Comparison of ENCODE assay signal across 1 cellular context in genomic region chr15:72770673-72771328, GRCh38.
TF ChIP-seq lines count a peak whose summit lies in the region.

No MANE protein-coding gene starts in this region.

TF ChIP-seq in HepG2, 621 proteins besides CTCF, POLR2A, EP300 and RAD21:
- TF ChIP-seq REPIN1 (CRISPR knock-in tag; IDR thresholded peaks at IDR 0.05; ENCODE audit: borderline replicate concordance, low read depth) (no peak), ZNF761 (CRISPR knock-in tag; conservative IDR thresholded peaks at IDR 0.05) (no peak), ZNF280D (CRISPR knock-in tag; IDR thresholded peaks at IDR 0.05) (no peak), GFI1 (CRISPR knock-in tag; IDR thresholded peaks at IDR 0.05; ENCODE audit: borderline replicate concordance) (no peak), RXRA (CRISPR knock-in tag; IDR thresholded peaks at IDR 0.05) (no peak), RBFOX2 (IDR thresholded peaks at IDR 0.05; ENCODE audit: low read depth, low read length) (no peak), STAT6 (CRISPR knock-in tag; IDR thresholded peaks at IDR 0.05; ENCODE audit: borderline replicate concordance) (no peak), ZNF253 (CRISPR knock-in tag; IDR thresholded peaks at IDR 0.05; ENCODE audit: borderline replicate concordance) (no peak), ZNF503 (CRISPR knock-in tag; IDR thresholded peaks at IDR 0.05) (no peak), MBD4 (IDR thresholded peaks at IDR 0.05; ENCODE audit: borderline replicate concordance, low read length) (no peak), HOXA5 (CRISPR knock-in tag; IDR thresholded peaks at IDR 0.05) (no peak), ZBED4 (CRISPR knock-in tag; IDR thresholded peaks at IDR 0.05; ENCODE audit: borderline replicate concordance) (no peak), TAF15 (IDR thresholded peaks at IDR 0.05; ENCODE audit: low read depth, low read length, poor library complexity, severe bottlenecking) (no peak), NCOA2 (CRISPR knock-in tag; IDR thresholded peaks at IDR 0.05) (no peak), ATF4 (CRISPR knock-in tag; IDR thresholded peaks at IDR 0.05) (no peak), SAFB2 (CRISPR knock-in tag; IDR thresholded peaks at IDR 0.05; ENCODE audit: borderline replicate concordance, low read depth) (no peak), SIN3B (IDR thresholded peaks at IDR 0.05; ENCODE audit: low read length) (no peak)
